Comparison of ENCODE assay signal across 8 cellular contexts in the genomic region with DNA sequence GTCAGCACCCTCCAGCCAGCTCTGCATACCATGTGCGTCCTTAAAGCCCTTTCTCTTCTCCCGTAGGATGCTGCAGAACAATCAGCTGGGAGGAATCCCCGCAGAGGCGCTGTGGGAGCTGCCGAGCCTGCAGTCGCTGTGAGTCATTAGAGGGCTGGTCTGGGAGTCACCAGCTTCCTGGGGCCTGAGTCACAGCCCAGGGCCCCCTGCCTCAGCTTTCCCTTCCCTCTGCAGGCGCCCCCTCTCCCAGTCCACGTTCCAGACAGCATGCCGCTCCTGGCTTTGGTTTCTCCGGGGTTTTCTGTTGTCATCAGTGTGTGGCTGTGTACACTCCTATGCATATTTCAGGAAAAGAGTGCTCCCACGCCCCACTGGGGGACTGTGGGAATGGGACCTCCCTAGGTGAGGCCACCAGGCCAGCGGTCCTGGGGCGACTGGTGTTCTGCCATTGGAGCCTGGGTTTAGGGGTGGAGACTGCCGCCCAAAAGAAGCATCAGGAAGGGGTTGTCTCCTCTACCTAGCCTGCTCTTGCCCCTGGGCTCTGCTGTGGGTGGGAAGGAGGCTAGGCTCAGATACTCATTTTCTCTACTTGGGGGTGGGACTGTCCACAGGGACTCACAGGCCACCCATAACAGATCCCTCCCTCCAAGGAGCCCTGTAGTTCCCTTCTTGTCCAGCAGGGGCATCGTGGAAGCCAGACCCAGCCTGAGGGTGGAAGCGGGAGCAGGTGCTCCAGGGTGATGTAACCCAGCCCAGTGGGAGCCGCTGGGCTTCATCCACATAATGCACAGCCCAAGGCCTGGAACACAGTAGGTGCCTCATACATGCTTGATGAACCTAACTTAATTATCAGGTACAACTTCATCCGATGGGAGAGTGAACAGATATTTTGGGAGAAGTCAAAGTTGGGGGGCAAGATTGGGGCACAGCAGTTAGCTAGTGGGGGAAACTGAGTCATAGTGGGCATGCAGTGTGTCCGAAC. TPM values are rescaled to one million over a fixed set of nuclear protein-coding genes. Genes with fewer than 3 reads are reported as not detected.
DNase-seq lines count a peak whose midpoint lies in the region; ATAC-seq lines count a peak whose summit lies in the region.

No MANE protein-coding gene starts in this region.

- in situ Hi-C loops in SK-MEL-5 (cut with HindIII; ENCODE audit: low pct_unique_long_range_greater_than_20kb, low sequenced_read_pairs), result no loop called here

- intact Hi-C loops in Right ventricle myocardium inferior (cut with DNase I), result no loop called here

- DNase-seq in NCI-H524 (lab: John Stamatoyannopoulos, UW), result peak; percentile 50 to 76
- DNase-seq in NCI-H524 treated with DMSO at 0.1 percent for 48 hours (lab: John Stamatoyannopoulos, UW), result no peak
- DNase-seq in LoVo (ENCODE audit: low spot score), result peak; percentile 85
- peak; percentile 89 for DNase-seq in SK-MEL-5 (ENCODE audit: low read depth, low spot score)
- DNase-seq in activated gamma-delta T cell treated with anti-CD3 and anti-CD28 coated beads, Interleukin-2, amount 50 U/mL, for 16 hours (ENCODE audit: low read depth), result peak; percentile 51
- DNase-seq in Right ventricle myocardium inferior (ENCODE audit: missing footprints), result no peak
- peak; percentile 43 for DNase-seq in pulmonary artery endothelial cell (ENCODE audit: low read depth, low spot score)

- peak; percentile 52 for ATAC-seq in Right ventricle myocardium inferior
- ATAC-seq in GM21528 (IDR thresholded peaks at IDR 0.05; ENCODE audit: low FRiP score, unreplicated experiment), result no peak

RNA-seq across cellular contexts. Expression of a gene that starts 42.5 kb away (rescaled TPM):
- not detected in 2 replicates for total RNA-seq in SK-MEL-5 (2014; rRNA removed; shearing (Covaris generic))
- not detected in 2 replicates for polyA plus RNA-seq in SK-MEL-5 (2015; cell fraction: cytosol; rRNA removed)
- polyA plus RNA-seq in SK-MEL-5 (2015; cell fraction: nucleus; rRNA removed), result not detected in 2 replicates
- total RNA-seq in Right ventricle myocardium inferior (4.1 TPM), pulmonary artery endothelial cell (not detected in 2 replicates)

Comparison
In these comparisons a context has a peak if more than half of its experiments do, and no peak if none do; other contexts are left out.
1. DNase-seq: peak in NCI-H524 (2 of 2), LoVo (single experiment), SK-MEL-5 (single experiment), activated gamma-delta T cell treated with anti-CD3 and anti-CD28 coated beads, Interleukin-2, amount 50 U/mL, for 16 hours (single experiment) and pulmonary artery endothelial cell (single experiment); none in NCI-H524 treated with DMSO at 0.1 percent for 48 hours (single experiment) and Right ventricle myocardium inferior (single experiment).